19 cellular contexts compared by ENCODE assay signal in genomic region chr13:21395953-21396352, GRCh38.
DNase-seq lines count a peak whose midpoint lies in the region; ATAC-seq lines count a peak whose summit lies in the region.
"Had no signal": no experiment of that assay in that cellular context is flagged by ENCODE, and none has a peak within 500 bp of the region (broad histone marks: within the 10 kb centered on the region; RNA-seq: fewer than 3 reads in every experiment).

No MANE protein-coding gene starts in this region.

- no peaks in the 10 kb centered on the region for H3K9me3 Mint-ChIP-seq in activated CD4-positive, alpha-beta memory T cell treated with anti-CD3 and anti-CD28 coated beads, Interleukin-2, amount 10 ng/mL, durations not matched to agents 7 days and 5 days
- H3K9me3 Mint-ChIP-seq in effector memory CD8-positive, alpha-beta T cell: no peaks in the 10 kb centered on the region

- H4K20me1 ChIP-seq in BLaER1 treated with 17β-estradiol and CSF1 and Interleukin-3, amounts not matched to agents 10 nM and 100 nM: no peaks in the 10 kb centered on the region

- H3K36me3 Mint-ChIP-seq in activated CD4-positive, alpha-beta memory T cell treated with anti-CD3 and anti-CD28 coated beads, Interleukin-2, amount 10 ng/mL, durations not matched to agents 7 days and 5 days (ENCODE audit: low read depth): peaks cover 37% of the 10 kb centered on the region
- peaks cover 63% of the 10 kb centered on the region for H3K36me3 Mint-ChIP-seq in effector memory CD8-positive, alpha-beta T cell (ENCODE audit: insufficient read depth)

- CTCF ChIA-PET in activated CD4-positive, alpha-beta memory T cell treated with anti-CD3 and anti-CD28 coated beads, Interleukin-2, amount 10 ng/mL, durations not matched to agents 7 days and 5 days (lab: Charles Lee): no interaction called here

- in situ Hi-C loops in KBM-7 (cut with MboI; ENCODE audit: low pct_unique_long_range_greater_than_20kb, low sequenced_read_pairs): no loop called here

- ATAC-seq in effector memory CD8-positive, alpha-beta T cell (replicated peaks): peak; percentile 14
- ATAC-seq in GM18870 (IDR thresholded peaks at IDR 0.05; ENCODE audit: unreplicated experiment): no peak

- peaks cover 30% of the 10 kb centered on the region for H3K4me1 Mint-ChIP-seq in activated CD4-positive, alpha-beta memory T cell treated with anti-CD3 and anti-CD28 coated beads, Interleukin-2, amount 10 ng/mL, durations not matched to agents 7 days and 5 days
- peaks cover 15 to 18% of the 10 kb centered on the region in 2 donors for H3K4me1 Mint-ChIP-seq in effector memory CD8-positive, alpha-beta T cell (ENCODE audit: low read depth in 2 of 2)

- peak overlapping the region; percentile 8 for H3K27ac Mint-ChIP-seq in activated CD4-positive, alpha-beta memory T cell treated with anti-CD3 and anti-CD28 coated beads, Interleukin-2, amount 10 ng/mL, durations not matched to agents 7 days and 5 days
- peak overlapping the region; percentile 81 to 94 for H3K27ac Mint-ChIP-seq in effector memory CD8-positive, alpha-beta T cell

- H3K4me3 Mint-ChIP-seq in activated CD4-positive, alpha-beta memory T cell treated with anti-CD3 and anti-CD28 coated beads, Interleukin-2, amount 10 ng/mL, durations not matched to agents 7 days and 5 days: no peak overlapping the region
- H3K4me3 Mint-ChIP-seq in effector memory CD8-positive, alpha-beta T cell: peak overlapping the region; percentile 6 to 41

- POLR2A ChIA-PET in activated CD4-positive, alpha-beta memory T cell treated with anti-CD3 and anti-CD28 coated beads, Interleukin-2, amount 10 ng/mL, durations not matched to agents 7 days and 5 days (lab: Charles Lee): no interaction called here

- H3K4me3 ChIP-seq in BLaER1 treated with 17β-estradiol and CSF1 and Interleukin-3, amounts not matched to agents 10 nM and 100 nM: no peak overlapping the region
- H3K4me3 ChIP-seq: cardiac muscle cell, SJCRH30 had no signal

- H3K4me1 ChIP-seq in BLaER1 treated with 17β-estradiol and CSF1 and Interleukin-3, amounts not matched to agents 10 nM and 100 nM: peaks cover 12 to 18% (median 14%) of the 10 kb centered on the region in 10 experiments
- H3K4me1 ChIP-seq: SJCRH30 had no signal

- H3K9me3 ChIP-seq in BLaER1 treated with 17β-estradiol and CSF1 and Interleukin-3, amounts not matched to agents 10 nM and 100 nM (replicated peaks in 1 of 11): no peaks in the 10 kb centered on the region
- H3K9me3 ChIP-seq: neutrophil, SJCRH30 had no signal

- H3K27me3 ChIP-seq in BLaER1 treated with 17β-estradiol and CSF1 and Interleukin-3, amounts not matched to agents 10 nM and 100 nM: no peaks in the 10 kb centered on the region
- H3K27me3 ChIP-seq: cardiac muscle cell, neutrophil, SJCRH30 had no signal

- H3K27me3 Mint-ChIP-seq in activated CD4-positive, alpha-beta memory T cell treated with anti-CD3 and anti-CD28 coated beads, Interleukin-2, amount 10 ng/mL, durations not matched to agents 7 days and 5 days: no peaks in the 10 kb centered on the region
- no peaks in the 10 kb centered on the region for H3K27me3 Mint-ChIP-seq in effector memory CD8-positive, alpha-beta T cell

- H3K36me3 ChIP-seq in BLaER1 treated with 17β-estradiol and CSF1 and Interleukin-3, amounts not matched to agents 10 nM and 100 nM: peaks cover 54 to 94% (median 67%) of the 10 kb centered on the region in 11 experiments

- no peak overlapping the region for H3K9ac ChIP-seq in BLaER1 treated with 17β-estradiol and CSF1 and Interleukin-3, amounts not matched to agents 10 nM and 100 nM

- DNase-seq in KBM-7 (peak; percentile 13), NCI-H524 (lab: John Stamatoyannopoulos, UW) (no peak), inferior parietal cortex (ENCODE audit: extremely low spot score) (no peak), NCI-H748 (lab: John Stamatoyannopoulos, UW; ENCODE audit: unreplicated experiment) (no peak)
- peak; percentile 28 for DNase-seq in activated CD4-positive, alpha-beta memory T cell treated with anti-CD3 and anti-CD28 coated beads, Interleukin-2, amount 10 ng/mL, durations not matched to agents 7 days and 5 days
- DNase-seq in effector memory CD8-positive, alpha-beta T cell: no peak
- DNase-seq: activated gamma-delta T cell; foreskin fibroblast; H7; mammary epithelial cell; NCI-H1105; NCI-H2171 treated with DMSO at 0.1 percent for 48 hours; NK-92 treated with Interleukin-12 subunit alpha and Interleukin-12 subunit beta, amount 100 ng/mL, for 24 hours; SJCRH30; WERI-Rb-1 had no signal

- peak overlapping the region in 10 of 11 experiments; percentile 1 to 59 (median 41); a peak in 17 of 22 replicates for H3K4me2 ChIP-seq in BLaER1 treated with 17β-estradiol and CSF1 and Interleukin-3, amounts not matched to agents 10 nM and 100 nM

- H3K27ac ChIP-seq in BLaER1 treated with 17β-estradiol and CSF1 and Interleukin-3, amounts not matched to agents 10 nM and 100 nM: no peak overlapping the region
- H3K27ac ChIP-seq: cardiac muscle cell, neutrophil, SJCRH30, WERI-Rb-1 had no signal

Comparison
In these comparisons a context has a peak if more than half of its experiments do, and no peak if none do; other contexts are left out.
1. DNase-seq: peak in KBM-7 (single experiment) and activated CD4-positive, alpha-beta memory T cell treated with anti-CD3 and anti-CD28 coated beads, Interleukin-2, amount 10 ng/mL, durations not matched to agents 7 days and 5 days (single experiment); none in effector memory CD8-positive, alpha-beta T cell (0 of 3), NCI-H524 (0 of 2), inferior parietal cortex (single experiment) and NCI-H748 (single experiment).